In the genomic region with DNA sequence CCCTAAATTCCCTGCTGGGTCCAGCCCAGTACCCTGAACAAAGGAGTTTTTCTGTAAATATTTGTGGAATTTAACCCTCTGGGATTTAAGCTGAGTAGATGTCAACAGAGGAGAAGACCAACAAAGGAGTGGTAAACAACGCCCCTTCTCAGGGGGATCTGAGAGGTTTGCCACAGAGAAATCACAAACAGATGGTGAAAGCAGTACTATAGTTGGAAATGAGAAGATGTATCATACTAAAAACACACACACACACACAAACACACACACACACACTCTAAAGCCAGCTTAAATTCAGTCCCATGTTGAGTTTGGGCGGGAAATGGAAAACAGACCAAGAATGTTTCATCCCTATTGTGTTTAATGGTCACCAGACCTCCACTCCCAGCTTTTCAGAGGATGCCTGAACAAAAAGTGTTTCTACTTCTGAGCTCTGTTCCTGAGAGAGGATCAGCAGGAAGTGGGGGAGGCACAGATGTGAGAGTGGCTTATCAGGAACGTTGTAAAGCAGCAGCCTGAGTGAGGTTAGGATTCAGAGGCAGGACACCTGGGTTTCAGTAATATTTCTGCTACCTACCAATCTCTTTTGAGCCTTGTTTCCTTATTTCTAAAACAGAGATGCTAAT, we compare ENCODE assay signal across 10 cellular contexts. TPM values are rescaled to one million over a fixed set of nuclear protein-coding genes. Genes with fewer than 3 reads are reported as not detected.
A peak's percentile ranks its signal among the peaks of the same experiment; 100 is the strongest.
DNase-seq lines count a peak whose midpoint lies in the region; FAIRE-seq and TF ChIP-seq lines count a peak whose summit lies in the region.
"Had no signal": no experiment of that assay in that cellular context is flagged by ENCODE, and none has a peak within 500 bp of the region (broad histone marks: within the 10 kb centered on the region; RNA-seq: fewer than 3 reads in every experiment).

No MANE protein-coding gene starts in this region.

- TF ChIP-seq CTCF in Caco-2 (IDR thresholded peaks at IDR 0.05; ENCODE audit: insufficient read depth in 1 of 2, low read depth in 1 of 2, low read length in 1 of 2, severe bottlenecking in 1 of 2, unreplicated experiment in 1 of 2) (no peak), mesothelial cell of epicardium (IDR thresholded peaks at IDR 0.05; ENCODE audit: unreplicated experiment) (no peak)

- intact Hi-C loops in Caco-2 (cut with micrococcal nuclease; ENCODE audit: unreplicated experiment): loop anchor here (1.0 to 2.0 kb wide), 2 partner anchors 20 to 50 kb away; a partner anchor contains a TSS

- no peaks in the 10 kb centered on the region for H3K9me3 ChIP-seq in Caco-2

- H3K36me3 Mint-ChIP-seq in Caco-2 (ENCODE audit: insufficient read depth, unreplicated experiment) (peaks cover 18% of the 10 kb centered on the region), mesothelial cell of epicardium (no peaks in the 10 kb centered on the region)
- H3K36me3 Mint-ChIP-seq in activated naive CD8-positive, alpha-beta T cell treated with anti-CD3 and anti-CD28 coated beads for 36 hours: peaks cover 45% of the 10 kb centered on the region

- H3K9me3 Mint-ChIP-seq in Caco-2 (ENCODE audit: unreplicated experiment): no peaks in the 10 kb centered on the region
- H3K9me3 Mint-ChIP-seq in activated naive CD8-positive, alpha-beta T cell treated with anti-CD3 and anti-CD28 coated beads for 36 hours: peaks cover 2% of the 10 kb centered on the region
- H3K9me3 Mint-ChIP-seq in mesothelial cell of epicardium: no peaks in the 10 kb centered on the region

- peaks cover 59% of the 10 kb centered on the region for H3K4me1 ChIP-seq in Caco-2

- H3K4me3 ChIP-seq in Caco-2 (ENCODE audit: low read depth, low read length): no peak overlapping the region

- H3K27me3 ChIP-seq in Caco-2 (replicated peaks; ENCODE audit: control insufficient read depth, insufficient read depth, low read length): no peaks in the 10 kb centered on the region

- peak; percentile 53 to 60 for DNase-seq in Caco-2
- DNase-seq in KBM-7: peak; percentile 71
- DNase-seq in activated naive CD8-positive, alpha-beta T cell treated with anti-CD3 and anti-CD28 coated beads for 36 hours: no peak
- DNase-seq in mesothelial cell of epicardium (ENCODE audit: low spot score in 2 of 2, unreplicated experiment in 2 of 2): no peak
- no peak for DNase-seq in NCI-H526 (lab: John Stamatoyannopoulos, UW)
- no peak for DNase-seq in H54 (ENCODE audit: insufficient read length, low spot score)
- no peak for DNase-seq in medulla oblongata (ENCODE audit: extremely low spot score)
- no peak for DNase-seq in NCI-H2081 (lab: John Stamatoyannopoulos, UW)

- H3K27ac Mint-ChIP-seq in Caco-2 (ENCODE audit: unreplicated experiment) (peak overlapping the region; percentile 81), mesothelial cell of epicardium (peak overlapping the region; percentile 80)
- H3K27ac Mint-ChIP-seq in activated naive CD8-positive, alpha-beta T cell treated with anti-CD3 and anti-CD28 coated beads for 36 hours: peak overlapping the region; percentile 86

- POLR2A ChIA-PET in Caco-2 (lab: Charles Lee): interaction anchor here (0.6 to 2.1 kb wide), 7 partner anchors 13 to 239 kb away, joined by 3 to 14 read pairs (median 9); a partner anchor contains a TSS

- CTCF ChIA-PET in Caco-2 (lab: Charles Lee): interaction anchor here (0.6 to 2.4 kb wide), 5 partner anchors 13 to 53 kb away, joined by 4 to 19 read pairs (median 5); a partner anchor contains a TSS

- peaks cover 62% of the 10 kb centered on the region for H3K4me1 Mint-ChIP-seq in Caco-2 (ENCODE audit: low read depth, unreplicated experiment)
- H3K4me1 Mint-ChIP-seq in activated naive CD8-positive, alpha-beta T cell treated with anti-CD3 and anti-CD28 coated beads for 36 hours: peaks cover 63% of the 10 kb centered on the region
- H3K4me1 Mint-ChIP-seq in mesothelial cell of epicardium: peaks cover 38% of the 10 kb centered on the region

- TF ChIP-seq POLR2A in H54 (IDR thresholded peaks at IDR 0.05; ENCODE audit: low read depth, low read length): no peak

- in situ Hi-C loops in KBM-7 (cut with MboI; ENCODE audit: low pct_unique_long_range_greater_than_20kb, low sequenced_read_pairs): no loop called here

- H3K4me3 Mint-ChIP-seq in Caco-2 (ENCODE audit: unreplicated experiment) (peak overlapping the region; percentile 34), mesothelial cell of epicardium (no peak overlapping the region)
- H3K4me3 Mint-ChIP-seq in activated naive CD8-positive, alpha-beta T cell treated with anti-CD3 and anti-CD28 coated beads for 36 hours: peak overlapping the region; percentile 95

- H3K27me3 Mint-ChIP-seq in Caco-2 (ENCODE audit: insufficient read depth, unreplicated experiment) (no peaks in the 10 kb centered on the region), mesothelial cell of epicardium (ENCODE audit: low read depth) (no peaks in the 10 kb centered on the region)
- no peaks in the 10 kb centered on the region for H3K27me3 Mint-ChIP-seq in activated naive CD8-positive, alpha-beta T cell treated with anti-CD3 and anti-CD28 coated beads for 36 hours

- BruUV-seq in Caco-2 (replicated peaks; lab: Mats Ljungman, UMichigan): no TSS peak

- no peaks in the 10 kb centered on the region for H3K36me3 ChIP-seq in Caco-2 (ENCODE audit: control insufficient read depth, insufficient read depth, low read length)

- FAIRE-seq in H54 (lab: Jason Lieb, UNC): no peak

RNA-seq across cellular contexts. Expression of a gene that starts 3.2 kb away (rescaled TPM):
- total RNA-seq in Caco-2 (2022) (0.16 and 0.18 TPM in 2 replicates), mesothelial cell of epicardium (0.18 TPM in 1 of 3 replicates, not detected in the others)
- total RNA-seq in activated naive CD8-positive, alpha-beta T cell treated with anti-CD3 and anti-CD28 coated beads for 36 hours: 10 to 100 TPM; 32.0 to 34.2 TPM
- total RNA-seq: NCI-H460, pulmonary artery endothelial cell had no signal

RNA-seq across cellular contexts. Expression of a gene that starts 25.7 kb away (rescaled TPM):
- total RNA-seq in Caco-2 (2022) (not detected in 2 replicates), mesothelial cell of epicardium (not detected in 3 replicates)
- total RNA-seq in activated naive CD8-positive, alpha-beta T cell treated with anti-CD3 and anti-CD28 coated beads for 36 hours: not detected
- total RNA-seq: NCI-H460, pulmonary artery endothelial cell had no signal

RNA-seq across cellular contexts. Expression of a gene that starts 50.6 kb away (rescaled TPM):
- total RNA-seq in Caco-2 (2022) (95.1 and 108 TPM in 2 replicates), mesothelial cell of epicardium (21.5 to 23.0 TPM (median 22.2 TPM) in 3 replicates)
- total RNA-seq in activated naive CD8-positive, alpha-beta T cell treated with anti-CD3 and anti-CD28 coated beads for 36 hours: 1 to 10 TPM in 1 of 2 experiments, under 1 TPM in 1; 0.64 to 1.3 TPM

Comparison
In these comparisons a context has a peak if more than half of its experiments do, and no peak if none do; other contexts are left out.
1. DNase-seq: peak in Caco-2 (2 of 2) and KBM-7 (single experiment); none in activated naive CD8-positive, alpha-beta T cell treated with anti-CD3 and anti-CD28 coated beads for 36 hours (single experiment), mesothelial cell of epicardium (0 of 2), NCI-H526 (0 of 2), H54 (single experiment), medulla oblongata (single experiment) and NCI-H2081 (0 of 2).
2. RNA of a gene that starts 3.2 kb away (total RNA-seq): 32.0 to 34.2 TPM in activated naive CD8-positive, alpha-beta T cell treated with anti-CD3 and anti-CD28 coated beads for 36 hours; 0.16 to 0.18 TPM in Caco-2 and 0.18 TPM in mesothelial cell of epicardium; every median in the first group is over 10 times any median in the second.
3. Peak in every context shown above with its lines, with median percentiles within 50 percentile points of each other: H3K27ac Mint-ChIP-seq.